In the genomic region with DNA sequence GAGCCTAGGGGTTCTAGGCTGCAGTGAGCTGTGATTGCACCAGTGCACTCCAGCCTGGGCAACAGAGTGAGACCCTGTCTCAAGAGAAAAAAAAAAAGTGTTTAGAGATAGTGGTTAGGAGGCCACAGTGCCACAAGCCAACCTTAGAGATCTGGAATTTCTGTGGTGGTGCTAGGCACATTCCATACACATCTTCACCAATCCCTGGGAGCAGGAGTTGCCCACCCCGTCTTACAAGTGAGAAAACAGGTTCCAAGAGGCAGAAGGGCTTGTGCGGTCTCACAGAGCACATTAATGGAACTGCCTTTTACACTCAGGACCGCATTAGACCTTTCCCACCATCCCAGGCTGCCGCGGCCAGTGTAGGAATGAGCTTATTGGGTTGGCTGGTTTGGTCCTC, we compare ENCODE assay signal across 12 cellular contexts.
"Had no signal": no experiment of that assay in that cellular context is flagged by ENCODE, and none has a peak within 500 bp of the region (broad histone marks: within the 10 kb centered on the region; RNA-seq: fewer than 3 reads in every experiment).

No MANE protein-coding gene starts in this region.

- H3K9me3 ChIP-seq: sigmoid colon, tibial artery, uterus had no signal

- H3K36me3 ChIP-seq: sigmoid colon, tibial artery, uterus, WERI-Rb-1 had no signal

- H3K36me3 Mint-ChIP-seq: natural killer cell; stimulated activated naive B cell treated with anti-CD40 and anti-IgM and Interleukin-4, amounts not matched to agents 10 μg/mL and 1 μg/mL and 100 μg/mL, for 72 hours had no signal

- H3K4me3 Mint-ChIP-seq: activated T-cell treated with anti-CD3 and anti-CD28 coated beads, Interleukin-2, amount 50 U/mL, for 72 hours; natural killer cell; stimulated activated naive B cell treated with anti-CD40 and anti-IgM and Interleukin-4, amounts not matched to agents 10 μg/mL and 1 μg/mL and 100 μg/mL, for 72 hours had no signal

- H3K27ac Mint-ChIP-seq: activated T-cell treated with anti-CD3 and anti-CD28 coated beads, Interleukin-2, amount 50 U/mL, for 72 hours; natural killer cell; stimulated activated naive B cell treated with anti-CD40 and anti-IgM and Interleukin-4, amounts not matched to agents 10 μg/mL and 1 μg/mL and 100 μg/mL, for 72 hours had no signal

- DNase-seq: activated CD4-positive, alpha-beta T cell treated with anti-CD3 and anti-CD28 coated beads, Interleukin-2, amount 50 U/mL, for 4 hours; activated effector memory CD4-positive, alpha-beta T cell treated with anti-CD3 and anti-CD28 coated beads, Interleukin-2, amount 50 U/mL, for 16 hours; activated naive CD4-positive, alpha-beta T cell treated with anti-CD3 and anti-CD28 coated beads, Interleukin-2, amount 50 U/mL, for 16 hours; activated T-cell treated with anti-CD3 and anti-CD28 coated beads, Interleukin-2, amount 50 U/mL, for 72 hours; left cardiac atrium; mesenchymal stem cell; natural killer cell; sigmoid colon; stimulated activated naive B cell treated with anti-CD40 and anti-IgM and Interleukin-4, amounts not matched to agents 10 μg/mL and 1 μg/mL and 100 μg/mL, for 72 hours; tibial artery; uterus; WERI-Rb-1 had no signal

- ATAC-seq: activated T-cell treated with anti-CD3 and anti-CD28 coated beads, Interleukin-2, amount 50 U/mL, for 72 hours; left cardiac atrium; natural killer cell; stimulated activated naive B cell treated with anti-CD40 and anti-IgM and Interleukin-4, amounts not matched to agents 10 μg/mL and 1 μg/mL and 100 μg/mL, for 72 hours had no signal

- H3K27ac ChIP-seq: sigmoid colon, tibial artery, uterus, WERI-Rb-1 had no signal

- H3K9me3 Mint-ChIP-seq: activated T-cell treated with anti-CD3 and anti-CD28 coated beads, Interleukin-2, amount 50 U/mL, for 72 hours; natural killer cell; stimulated activated naive B cell treated with anti-CD40 and anti-IgM and Interleukin-4, amounts not matched to agents 10 μg/mL and 1 μg/mL and 100 μg/mL, for 72 hours had no signal

- H3K4me3 ChIP-seq: sigmoid colon, tibial artery, uterus had no signal

- H3K27me3 ChIP-seq: sigmoid colon, uterus had no signal

- H3K4me1 Mint-ChIP-seq: natural killer cell; stimulated activated naive B cell treated with anti-CD40 and anti-IgM and Interleukin-4, amounts not matched to agents 10 μg/mL and 1 μg/mL and 100 μg/mL, for 72 hours had no signal
